Comparison of ENCODE assay signal across 31 cellular contexts in genomic region chr11:60897496-60897895, GRCh38. TPM values are rescaled to one million over a fixed set of nuclear protein-coding genes. Genes with fewer than 3 reads are reported as not detected.
"Had no signal": no experiment of that assay in that cellular context is flagged by ENCODE, and none has a peak within 500 bp of the region (broad histone marks: within the 10 kb centered on the region; RNA-seq: fewer than 3 reads in every experiment).

No MANE protein-coding gene starts in this region.

- H3K9me3 Mint-ChIP-seq: memory B cell; mesothelial cell of epicardium; naive B cell; natural killer cell treated with Interleukin-12 subunit alpha and Interleukin-12 subunit beta and Interleukin-15 and Interleukin-18, amount 100 ng/mL, for 72 hours; stimulated activated effector memory CD8-positive, alpha-beta T cell treated with anti-CD3 and anti-CD28 coated beads, Interleukin-12 subunit alpha, Interleukin-12 subunit beta, amount 100 ng/mL, for 72 hours had no signal

- H3K4me1 Mint-ChIP-seq: mesothelial cell of epicardium had no signal

- H3K4me3 ChIP-seq: gastrocnemius medialis, hepatocyte, lung, mucosa of descending colon, prostate gland, right atrium auricular region, smooth muscle cell, thoracic aorta, tibial nerve, upper lobe of left lung had no signal

- H3K4me3 Mint-ChIP-seq: memory B cell; mesothelial cell of epicardium; natural killer cell treated with Interleukin-12 subunit alpha and Interleukin-12 subunit beta and Interleukin-15 and Interleukin-18, amount 100 ng/mL, for 72 hours; stimulated activated effector memory CD8-positive, alpha-beta T cell treated with anti-CD3 and anti-CD28 coated beads, Interleukin-12 subunit alpha, Interleukin-12 subunit beta, amount 100 ng/mL, for 72 hours had no signal

- H3K27me3 Mint-ChIP-seq: memory B cell; naive B cell; natural killer cell treated with Interleukin-12 subunit alpha and Interleukin-12 subunit beta and Interleukin-15 and Interleukin-18, amount 100 ng/mL, for 72 hours had no signal

- ATAC-seq: gastrocnemius medialis; left lobe of liver; mucosa of descending colon; natural killer cell treated with Interleukin-12 subunit alpha and Interleukin-12 subunit beta and Interleukin-15 and Interleukin-18, amount 100 ng/mL, for 72 hours; sciatic nerve; stimulated activated effector memory CD8-positive, alpha-beta T cell treated with anti-CD3 and anti-CD28 coated beads, Interleukin-12 subunit alpha, Interleukin-12 subunit beta, amount 100 ng/mL, for 72 hours; stimulated activated naive CD8-positive, alpha-beta T cell treated with anti-CD3 and anti-CD28 coated beads, Interleukin-15, Interleukin-2, amounts not matched to agents 100 U/mL and 50 U/mL, for 24 hours had no signal

- DNase-seq: effector memory CD4-positive, alpha-beta T cell; foreskin fibroblast; gastrocnemius medialis; head of caudate nucleus; kidney; naive B cell; nucleus accumbens; stimulated activated CD4-positive, alpha-beta T cell treated with anti-CD3 and anti-CD28 coated beads, Interleukin-12 subunit alpha, Interleukin-12 subunit beta, amount 100 ng/mL, for 4 hours; stimulated activated CD4-positive, alpha-beta T cell treated with anti-CD3 and anti-CD28 coated beads, Interleukin-1b, Interleukin-23, amount 100 ng/mL, for 48 hours; stimulated activated CD4-positive, alpha-beta T cell treated with anti-CD3 and anti-CD28 coated beads, Interleukin-4, amount 100 ng/mL, for 24 hours; stimulated activated naive CD8-positive, alpha-beta T cell treated with anti-CD3 and anti-CD28 coated beads, Interleukin-15, Interleukin-2, amounts not matched to agents 100 U/mL and 50 U/mL, for 24 hours; substantia nigra; upper lobe of left lung had no signal

- H3K27ac Mint-ChIP-seq: memory B cell; mesothelial cell of epicardium; stimulated activated effector memory CD8-positive, alpha-beta T cell treated with anti-CD3 and anti-CD28 coated beads, Interleukin-12 subunit alpha, Interleukin-12 subunit beta, amount 100 ng/mL, for 72 hours had no signal

RNA-seq across cellular contexts. Expression of gene ZP1, which starts 30.2 kb away (rescaled TPM):
- total RNA-seq: cerebellum; gastrocnemius medialis; glomerular endothelial cell; hepatocyte; kidney; left lobe of liver; liver; lung; natural killer cell treated with Interleukin-12 subunit alpha and Interleukin-12 subunit beta and Interleukin-15 and Interleukin-18, amount 100 ng/mL, for 72 hours; osteocyte; right atrium auricular region; thoracic aorta; tibial nerve; upper lobe of left lung had no signal

RNA-seq across cellular contexts. Expression of gene PTGDR2, which starts 41.7 kb away (rescaled TPM):
- total RNA-seq: glomerular endothelial cell had no signal
